ENCODE assay signal across 12 cellular contexts in the genomic region with DNA sequence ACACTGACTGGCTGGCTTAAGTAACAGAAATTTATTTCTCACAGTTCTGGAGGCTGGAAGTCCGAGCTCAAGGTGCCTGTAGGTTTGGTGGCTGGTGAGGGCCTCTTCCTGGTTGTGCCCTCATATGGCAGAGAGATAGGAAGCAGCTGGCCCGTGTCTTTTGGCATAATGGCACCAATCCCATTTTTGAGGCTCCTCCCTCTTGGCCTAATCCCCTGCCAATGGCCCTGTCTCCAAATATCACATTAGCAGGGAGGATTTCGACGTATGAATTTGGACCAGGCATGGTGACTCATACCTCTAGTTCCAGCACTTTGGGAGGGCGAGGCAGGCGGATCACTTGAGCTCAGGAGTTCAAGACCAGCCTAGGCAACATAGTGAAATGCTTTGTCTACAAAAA. TPM values are rescaled to one million over a fixed set of nuclear protein-coding genes. Genes with fewer than 3 reads are reported as not detected.
DNase-seq lines count a peak whose midpoint lies in the region; ATAC-seq lines count a peak whose summit lies in the region.
"Had no signal": no experiment of that assay in that cellular context is flagged by ENCODE, and none has a peak within 500 bp of the region (broad histone marks: within the 10 kb centered on the region; RNA-seq: fewer than 3 reads in every experiment).

No MANE protein-coding gene starts in this region.

- ATAC-seq in GM18511 (IDR thresholded peaks at IDR 0.05; ENCODE audit: unreplicated experiment): no peak

- DNase-seq in Daoy (ENCODE audit: low read depth): peak; percentile 32
- peak; percentile 38 for DNase-seq in NCI-H69 (lab: John Stamatoyannopoulos, UW)
- DNase-seq in fibroblast of the conjunctiva (ENCODE audit: low read depth): peak; percentile 21
- peak; percentile 24 for DNase-seq in pulmonary artery endothelial cell (ENCODE audit: low read depth, low spot score)
- no peak for DNase-seq in activated T-cell treated with anti-CD3 and anti-CD28 coated beads, Interleukin-2, amount 50 U/mL, for 48 hours
- DNase-seq in activated CD8-positive, alpha-beta memory T cell treated with anti-CD3 and anti-CD28 coated beads for 24 hours: no peak
- DNase-seq: NCI-H1048; NCI-H2171 treated with DMSO at 0.1 percent for 48 hours; SK-N-SH; stimulated activated CD4-positive, alpha-beta T cell treated with anti-CD3 and anti-CD28 coated beads, Interleukin-2, amount 100 ng/mL, for 24 hours; trophoblast cell had no signal

RNA-seq across cellular contexts. Expression of a gene that starts 37.4 kb away (rescaled TPM):
- total RNA-seq in Daoy (2014; rRNA removed; shearing (Covaris generic)): 39.3 and 43.3 TPM in 2 replicates
- 43.7 and 80.9 TPM in 2 replicates for total RNA-seq in pulmonary artery endothelial cell

Comparison
In these comparisons a context has a peak if more than half of its experiments do, and no peak if none do; other contexts are left out.
1. DNase-seq: peak in Daoy (single experiment), NCI-H69 (single experiment), fibroblast of the conjunctiva (single experiment) and pulmonary artery endothelial cell (single experiment); none in activated T-cell treated with anti-CD3 and anti-CD28 coated beads, Interleukin-2, amount 50 U/mL, for 48 hours (0 of 2) and activated CD8-positive, alpha-beta memory T cell treated with anti-CD3 and anti-CD28 coated beads for 24 hours (single experiment).